Comparison of ENCODE assay signal across 31 cellular contexts in the genomic region with DNA sequence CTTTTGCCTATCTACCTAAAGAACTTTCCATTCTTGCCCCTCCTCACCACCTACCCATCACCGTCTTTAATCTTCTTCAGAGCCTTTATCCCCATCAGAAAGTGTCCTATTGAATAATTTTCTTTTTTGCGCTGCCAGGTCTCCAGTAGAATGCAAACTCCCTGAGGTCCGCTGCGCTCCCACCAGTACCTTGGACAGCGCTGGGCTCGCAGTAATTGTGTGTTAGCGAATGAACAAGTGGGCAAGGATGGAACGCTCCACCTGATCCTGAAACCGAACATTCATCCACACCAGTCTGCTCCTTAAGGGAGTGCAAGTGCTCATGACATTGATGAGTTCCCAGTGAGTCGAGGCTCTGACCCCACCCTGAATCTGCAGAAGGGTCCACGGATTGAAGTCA.
"Had no signal": no experiment of that assay in that cellular context is flagged by ENCODE, and none has a peak within 500 bp of the region (broad histone marks: within the 10 kb centered on the region; RNA-seq: fewer than 3 reads in every experiment).

No MANE protein-coding gene starts in this region.

- H3K36me3 Mint-ChIP-seq: activated naive CD8-positive, alpha-beta T cell treated with anti-CD3 and anti-CD28 coated beads for 36 hours had no signal

- H3K9me3 ChIP-seq: Peyer's patch, SJSA1 had no signal

- H3K4me3 ChIP-seq: Peyer's patch, SJSA1 had no signal

- H3K4me1 Mint-ChIP-seq: activated CD4-positive, alpha-beta T cell treated with anti-CD3 and anti-CD28 coated beads, Interleukin-2, amount 10 ng/mL, durations not matched to agents 24 days and 14 days; activated naive CD8-positive, alpha-beta T cell treated with anti-CD3 and anti-CD28 coated beads for 36 hours; activated T-helper 17 cell treated with anti-CD3 and anti-CD28 coated beads, Interleukin-2, amount 50 U/mL, for 72 hours had no signal

- ATAC-seq: activated CD8-positive, alpha-beta T cell treated with anti-CD3 and anti-CD28 coated beads for 36 hours; activated T-cell treated with anti-CD3 and anti-CD28 coated beads, Interleukin-2, amount 50 U/mL, for 72 hours; activated T-helper 17 cell treated with anti-CD3 and anti-CD28 coated beads, Interleukin-2, amount 50 U/mL, for 72 hours had no signal

- H3K9me3 Mint-ChIP-seq: activated CD4-positive, alpha-beta T cell treated with anti-CD3 and anti-CD28 coated beads, Interleukin-2, amount 10 ng/mL, durations not matched to agents 24 days and 14 days; activated CD8-positive, alpha-beta T cell treated with anti-CD3 and anti-CD28 coated beads for 36 hours; activated naive CD8-positive, alpha-beta T cell treated with anti-CD3 and anti-CD28 coated beads for 36 hours; activated T-cell treated with anti-CD3 and anti-CD28 coated beads, Interleukin-2, amount 50 U/mL, for 72 hours; activated T-helper 17 cell treated with anti-CD3 and anti-CD28 coated beads, Interleukin-2, amount 50 U/mL, for 72 hours had no signal

- H3K27me3 ChIP-seq: brain microvascular endothelial cell, Peyer's patch, SJSA1 had no signal

- H3K4me3 Mint-ChIP-seq: activated CD4-positive, alpha-beta T cell treated with anti-CD3 and anti-CD28 coated beads, Interleukin-2, amount 10 ng/mL, durations not matched to agents 24 days and 14 days; activated CD8-positive, alpha-beta T cell treated with anti-CD3 and anti-CD28 coated beads for 36 hours; activated naive CD8-positive, alpha-beta T cell treated with anti-CD3 and anti-CD28 coated beads for 36 hours; activated T-cell treated with anti-CD3 and anti-CD28 coated beads, Interleukin-2, amount 50 U/mL, for 72 hours; activated T-helper 17 cell treated with anti-CD3 and anti-CD28 coated beads, Interleukin-2, amount 50 U/mL, for 72 hours had no signal

- H3K4me1 ChIP-seq: Peyer's patch, SJSA1 had no signal

- DNase-seq: activated CD4-positive, alpha-beta T cell treated with anti-CD3 and anti-CD28 coated beads, Interleukin-2, amount 10 ng/mL, durations not matched to agents 24 days and 14 days; activated CD4-positive, alpha-beta T cell treated with anti-CD3 and anti-CD28 coated beads, Interleukin-2, amount 50 U/mL, for 4 hours; activated CD8-positive, alpha-beta T cell treated with anti-CD3 and anti-CD28 coated beads for 36 hours; activated effector memory CD4-positive, alpha-beta T cell treated with anti-CD3 and anti-CD28 coated beads, Interleukin-2, amount 50 U/mL, for 16 hours; activated naive CD4-positive, alpha-beta T cell; activated naive CD4-positive, alpha-beta T cell treated with anti-CD3 and anti-CD28 coated beads, Interleukin-2, amount 50 U/mL, for 16 hours; activated naive CD8-positive, alpha-beta T cell treated with anti-CD3 and anti-CD28 coated beads for 36 hours; activated T-cell treated with anti-CD3 and anti-CD28 coated beads, Interleukin-2, amount 50 U/mL, for 1 hour; activated T-cell treated with anti-CD3 and anti-CD28 coated beads, Interleukin-2, amount 50 U/mL, for 72 hours; amniotic stem cell; aorta; brain microvascular endothelial cell; central memory CD4-positive, alpha-beta T cell; NCI-H1048; NCI-H1105 treated with DMSO at 0.1 percent for 48 hours; NCI-H1436; NCI-H1694; NCI-H2029; NCI-H345; NCI-H524 treated with DMSO at 0.1 percent for 48 hours; Peyer's patch; RPMI8226; SHP77 treated with DMSO at 0.1 percent for 48 hours; SW 1271; T-helper 1 cell; T-helper 2 cell; T1000 had no signal

- H3K36me3 ChIP-seq: brain microvascular endothelial cell, Peyer's patch, SJSA1 had no signal

- H3K27ac Mint-ChIP-seq: activated CD4-positive, alpha-beta T cell treated with anti-CD3 and anti-CD28 coated beads, Interleukin-2, amount 10 ng/mL, durations not matched to agents 24 days and 14 days; activated CD8-positive, alpha-beta T cell treated with anti-CD3 and anti-CD28 coated beads for 36 hours; activated naive CD8-positive, alpha-beta T cell treated with anti-CD3 and anti-CD28 coated beads for 36 hours; activated T-cell treated with anti-CD3 and anti-CD28 coated beads, Interleukin-2, amount 50 U/mL, for 72 hours; activated T-helper 17 cell treated with anti-CD3 and anti-CD28 coated beads, Interleukin-2, amount 50 U/mL, for 72 hours had no signal

- H3K27ac ChIP-seq: brain microvascular endothelial cell, Peyer's patch, SJSA1 had no signal

- FAIRE-seq: colon, TTC549 had no signal
